14 cellular contexts compared by ENCODE assay signal in genomic region chr15:48868549-48868948, GRCh38. TPM values are rescaled to one million over a fixed set of nuclear protein-coding genes. Genes with fewer than 3 reads are reported as not detected.
A peak's percentile ranks its signal among the peaks of the same experiment; 100 is the strongest.
DNase-seq lines count a peak whose midpoint lies in the region; ATAC-seq and TF ChIP-seq lines count a peak whose summit lies in the region.
"Had no signal": no experiment of that assay in that cellular context is flagged by ENCODE, and none has a peak within 500 bp of the region (broad histone marks: within the 10 kb centered on the region; RNA-seq: fewer than 3 reads in every experiment).

No MANE protein-coding gene starts in this region.

- H3K27ac ChIP-seq in hepatocyte, result peak overlapping the region; percentile 45

- H3K36me3 Mint-ChIP-seq in activated naive CD4-positive, alpha-beta T cell treated with anti-CD3 and anti-CD28 coated beads, Interleukin-2, amount 10 ng/mL, durations not matched to agents 7 days and 5 days, result no peaks in the 10 kb centered on the region
- no peaks in the 10 kb centered on the region for H3K36me3 Mint-ChIP-seq in activated naive CD8-positive, alpha-beta T cell treated with anti-CD3 and anti-CD28 coated beads for 36 hours
- no peaks in the 10 kb centered on the region for H3K36me3 Mint-ChIP-seq in glutamatergic neuron (ENCODE audit: unreplicated experiment)

- H3K27me3 ChIP-seq in BJ (ENCODE audit: control insufficient read depth, insufficient read depth, low read length) (no peaks in the 10 kb centered on the region), hepatocyte (peaks cover 11% of the 10 kb centered on the region)

- no peak overlapping the region for H3K4me2 ChIP-seq in hepatocyte

- no peaks in the 10 kb centered on the region for H4K20me1 ChIP-seq in hepatocyte (ENCODE audit: insufficient read depth, poor library complexity, severe bottlenecking)

- H3K36me3 ChIP-seq in BJ (ENCODE audit: control insufficient read depth, insufficient read depth, low read length) (no peaks in the 10 kb centered on the region), hepatocyte (replicated peaks; ENCODE audit: insufficient read depth, low read depth) (no peaks in the 10 kb centered on the region)

- CTCF ChIA-PET in BJ (lab: Yijun Ruan, JAX), result interaction anchor here (0.8 to 1.1 kb wide), 2 partner anchors 9 to 543 kb away, joined by 3 to 4 read pairs; partner anchors contain the start of gene EID1
- CTCF ChIA-PET in activated naive CD4-positive, alpha-beta T cell treated with anti-CD3 and anti-CD28 coated beads, Interleukin-2, amount 10 ng/mL, durations not matched to agents 7 days and 5 days (lab: Charles Lee), result interaction anchor here (1.4 to 5.0 kb wide), 2 partner anchors 96 to 107 kb away, joined by 5 to 30 read pairs; partner anchors contain the start of gene SHC4

- H3K9me3 Mint-ChIP-seq in activated naive CD4-positive, alpha-beta T cell treated with anti-CD3 and anti-CD28 coated beads, Interleukin-2, amount 10 ng/mL, durations not matched to agents 7 days and 5 days, result no peaks in the 10 kb centered on the region
- H3K9me3 Mint-ChIP-seq in activated naive CD8-positive, alpha-beta T cell treated with anti-CD3 and anti-CD28 coated beads for 36 hours, result no peaks in the 10 kb centered on the region
- H3K9me3 Mint-ChIP-seq in glutamatergic neuron (ENCODE audit: unreplicated experiment), result no peaks in the 10 kb centered on the region
- H3K9me3 Mint-ChIP-seq: T-helper 1 cell treated with Interleukin-12 subunit alpha and Interleukin-12 subunit beta and Interleukin-4 antibody, amounts not matched to agents 30 μg/mL and 1 μg/mL, for 36 hours had no signal

- peaks cover 7% of the 10 kb centered on the region for H3K27me3 Mint-ChIP-seq in activated naive CD4-positive, alpha-beta T cell treated with anti-CD3 and anti-CD28 coated beads, Interleukin-2, amount 10 ng/mL, durations not matched to agents 7 days and 5 days
- peaks cover 38% of the 10 kb centered on the region for H3K27me3 Mint-ChIP-seq in activated naive CD8-positive, alpha-beta T cell treated with anti-CD3 and anti-CD28 coated beads for 36 hours
- peaks cover 3% of the 10 kb centered on the region for H3K27me3 Mint-ChIP-seq in glutamatergic neuron (ENCODE audit: unreplicated experiment)

- no peaks in the 10 kb centered on the region for H3K9me3 ChIP-seq in hepatocyte (ENCODE audit: low read depth)

- TF ChIP-seq CTCF in BJ (IDR thresholded peaks at IDR 0.05; ENCODE audit: insufficient read depth, low read depth, low read length), result no peak
- TF ChIP-seq CTCF in hepatocyte (IDR thresholded peaks at IDR 0.05; ENCODE audit: poor library complexity), result no peak
- TF ChIP-seq CTCF in glutamatergic neuron (IDR thresholded peaks at IDR 0.05; ENCODE audit: partially characterized antibody, unreplicated experiment), result no peak

- H3K4me3 ChIP-seq in BJ (ENCODE audit: low read depth, low read length) (no peak overlapping the region), hepatocyte (no peak overlapping the region)

- peaks cover 9% of the 10 kb centered on the region for H3K4me1 ChIP-seq in hepatocyte (ENCODE audit: insufficient read depth)

- no peaks in the 10 kb centered on the region for H3K9me2 ChIP-seq in hepatocyte (replicated peaks; ENCODE audit: insufficient read depth)

- no peak for ATAC-seq in HG02642 (IDR thresholded peaks at IDR 0.05; ENCODE audit: poor library complexity, unreplicated experiment)
- ATAC-seq: left ventricle myocardium superior had no signal

- H2AFZ ChIP-seq in hepatocyte, result no peak overlapping the region

- no peak overlapping the region for H3K4me3 Mint-ChIP-seq in activated naive CD4-positive, alpha-beta T cell treated with anti-CD3 and anti-CD28 coated beads, Interleukin-2, amount 10 ng/mL, durations not matched to agents 7 days and 5 days
- H3K4me3 Mint-ChIP-seq in activated naive CD8-positive, alpha-beta T cell treated with anti-CD3 and anti-CD28 coated beads for 36 hours, result no peak overlapping the region
- no peak overlapping the region for H3K4me3 Mint-ChIP-seq in glutamatergic neuron (ENCODE audit: unreplicated experiment)
- H3K4me3 Mint-ChIP-seq: T-helper 1 cell treated with Interleukin-12 subunit alpha and Interleukin-12 subunit beta and Interleukin-4 antibody, amounts not matched to agents 30 μg/mL and 1 μg/mL, for 36 hours had no signal

- peak; percentile 64 for DNase-seq in BJ (ENCODE audit: low read depth)
- DNase-seq in LHCN-M2 (ENCODE audit: low read depth), result peak; percentile 73
- peak; percentile 97 for DNase-seq in amniotic epithelial cell (ENCODE audit: low read depth)
- DNase-seq in hepatocyte (ENCODE audit: low spot score), result no peak
- DNase-seq in activated naive CD4-positive, alpha-beta T cell treated with anti-CD3 and anti-CD28 coated beads, Interleukin-2, amount 10 ng/mL, durations not matched to agents 7 days and 5 days, result no peak
- no peak for DNase-seq in activated naive CD8-positive, alpha-beta T cell treated with anti-CD3 and anti-CD28 coated beads for 36 hours
- no peak for DNase-seq in glutamatergic neuron
- DNase-seq: amniotic stem cell; Calu3; left ventricle myocardium superior; NCI-H510A; stimulated activated CD4-positive, alpha-beta T cell treated with anti-CD3 and anti-CD28 coated beads, Interleukin-2, amount 100 ng/mL, for 48 hours had no signal

- POLR2A ChIA-PET in BJ (lab: Charles Lee), result no interaction called here

- no peaks in the 10 kb centered on the region for H3K79me2 ChIP-seq in hepatocyte

- H3K27ac Mint-ChIP-seq in activated naive CD4-positive, alpha-beta T cell treated with anti-CD3 and anti-CD28 coated beads, Interleukin-2, amount 10 ng/mL, durations not matched to agents 7 days and 5 days, result no peak overlapping the region
- H3K27ac Mint-ChIP-seq in activated naive CD8-positive, alpha-beta T cell treated with anti-CD3 and anti-CD28 coated beads for 36 hours, result no peak overlapping the region
- H3K27ac Mint-ChIP-seq in glutamatergic neuron (ENCODE audit: unreplicated experiment), result no peak overlapping the region
- H3K27ac Mint-ChIP-seq: T-helper 1 cell treated with Interleukin-12 subunit alpha and Interleukin-12 subunit beta and Interleukin-4 antibody, amounts not matched to agents 30 μg/mL and 1 μg/mL, for 36 hours had no signal

- 46% methylated on average over 2 of the region's 2 CpGs for WGBS in hepatocyte (ENCODE audit: low lambda C conversion rate, missing lambda C conversion rate)

- H3K4me1 Mint-ChIP-seq in activated naive CD4-positive, alpha-beta T cell treated with anti-CD3 and anti-CD28 coated beads, Interleukin-2, amount 10 ng/mL, durations not matched to agents 7 days and 5 days, result no peaks in the 10 kb centered on the region
- H3K4me1 Mint-ChIP-seq in activated naive CD8-positive, alpha-beta T cell treated with anti-CD3 and anti-CD28 coated beads for 36 hours, result no peaks in the 10 kb centered on the region
- H3K4me1 Mint-ChIP-seq in glutamatergic neuron (ENCODE audit: low read depth, unreplicated experiment), result peaks cover 15% of the 10 kb centered on the region

RNA-seq across cellular contexts. Expression of gene EID1, which starts 9.4 kb away (rescaled TPM):
- polyA plus RNA-seq in BJ (2011; rRNA removed) (165 and 238 TPM in 2 replicates), hepatocyte (228 and 242 TPM in 2 replicates)
- 33.3 and 42.0 TPM in 2 replicates for polyA minus RNA-seq in BJ (2011; rRNA and poly(A)+ RNA removed)
- total RNA-seq in LHCN-M2 (2014; rRNA removed) (229 and 243 TPM in 2 replicates), hepatocyte (198 and 218 TPM in 2 replicates), glutamatergic neuron (ENCODE audit: unreplicated experiment) (146 TPM)
- 124 TPM for polyA plus RNA-seq in LHCN-M2 (2012)
- 100 to 1,000 TPM; 100 to 103 TPM for total RNA-seq in activated naive CD8-positive, alpha-beta T cell treated with anti-CD3 and anti-CD28 coated beads for 36 hours

RNA-seq across cellular contexts. Expression of gene CEP152, which starts 57.7 kb away (rescaled TPM):
- polyA plus RNA-seq in BJ (2011; rRNA removed), result 0.77 and 1.4 TPM in 2 replicates
- 5.7 and 6.2 TPM in 2 replicates for polyA minus RNA-seq in BJ (2011; rRNA and poly(A)+ RNA removed)
- total RNA-seq in LHCN-M2 (2014; rRNA removed), result 10.0 and 12.4 TPM in 2 replicates
- 1.3 TPM for polyA plus RNA-seq in LHCN-M2 (2012)
- 5.0 and 6.3 TPM in 2 replicates for total RNA-seq in hepatocyte
- polyA plus RNA-seq in hepatocyte, result 3.8 and 4.7 TPM in 2 replicates
- total RNA-seq in activated naive CD8-positive, alpha-beta T cell treated with anti-CD3 and anti-CD28 coated beads for 36 hours, result 10 to 100 TPM; 27.2 to 27.3 TPM
- 8.0 TPM for total RNA-seq in glutamatergic neuron (ENCODE audit: unreplicated experiment)

Comparison
In these comparisons a context has a peak if more than half of its experiments do, and no peak if none do; other contexts are left out.
1. DNase-seq: peak in BJ (single experiment), LHCN-M2 (single experiment) and amniotic epithelial cell (single experiment); none in hepatocyte (single experiment), activated naive CD4-positive, alpha-beta T cell treated with anti-CD3 and anti-CD28 coated beads, Interleukin-2, amount 10 ng/mL, durations not matched to agents 7 days and 5 days (single experiment), activated naive CD8-positive, alpha-beta T cell treated with anti-CD3 and anti-CD28 coated beads for 36 hours (single experiment) and glutamatergic neuron (single experiment).